ENCODE assay signal across 11 cellular contexts in genomic region chr9:130304141-130304540, GRCh38. TPM values are rescaled to one million over a fixed set of nuclear protein-coding genes. Genes with fewer than 3 reads are reported as not detected.
"Had no signal": no experiment of that assay in that cellular context is flagged by ENCODE, and none has a peak within 500 bp of the region (broad histone marks: within the 10 kb centered on the region; RNA-seq: fewer than 3 reads in every experiment).

No MANE protein-coding gene starts in this region.

- ATAC-seq: heart right ventricle, left lung had no signal

- H3K27me3 ChIP-seq: heart right ventricle, upper lobe of left lung had no signal

- H3K27ac ChIP-seq: brain microvascular endothelial cell, left lung, upper lobe of left lung had no signal

- H3K36me3 ChIP-seq: brain microvascular endothelial cell, left lung, upper lobe of left lung had no signal

- H3K4me3 ChIP-seq: heart right ventricle, left lung, skin epidermis, upper lobe of left lung had no signal

- H3K4me1 ChIP-seq: left lung, upper lobe of left lung had no signal

- H3K9me3 ChIP-seq: heart right ventricle, left lung, upper lobe of left lung had no signal

- DNase-seq: activated CD4-positive, alpha-beta memory T cell treated with anti-CD3 and anti-CD28 coated beads for 36 hours; activated gamma-delta T cell; activated T-cell treated with anti-CD3 and anti-CD28 coated beads, Interleukin-2, amount 50 U/mL, for 48 hours; amygdala; brain microvascular endothelial cell; endodermal cell; heart right ventricle; islet precursor cell had no signal

RNA-seq across cellular contexts. Expression of gene HMCN2, which starts 38.6 kb away (rescaled TPM):
- total RNA-seq: activated CD4-positive, alpha-beta memory T cell treated with anti-CD3 and anti-CD28 coated beads for 36 hours had no signal
